ENCODE assay signal across 9 cellular contexts in the genomic region with DNA sequence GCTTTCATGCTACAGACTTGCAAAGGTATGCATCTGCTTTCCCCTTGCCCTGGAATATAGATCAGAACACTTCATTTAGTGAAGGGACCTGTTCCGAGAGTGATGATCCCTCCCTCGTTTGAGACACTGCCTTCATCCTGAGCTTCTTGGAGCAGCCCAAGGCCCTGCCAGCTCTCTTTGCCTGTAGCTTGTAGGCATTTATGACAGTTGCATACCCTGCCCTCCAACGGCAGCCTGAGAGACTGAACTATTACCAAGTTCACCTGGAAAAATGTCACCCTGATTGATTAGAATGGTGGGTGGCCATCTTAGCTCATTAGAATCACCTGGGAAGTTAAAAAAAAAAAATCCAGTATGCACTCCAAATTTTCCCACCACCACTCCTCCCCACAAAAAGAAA. TPM values are rescaled to one million over a fixed set of nuclear protein-coding genes. Genes with fewer than 3 reads are reported as not detected.
DNase-seq lines count a peak whose midpoint lies in the region; ATAC-seq and TF ChIP-seq lines count a peak whose summit lies in the region.
"Had no signal": no experiment of that assay in that cellular context is flagged by ENCODE, and none has a peak within 500 bp of the region (broad histone marks: within the 10 kb centered on the region; RNA-seq: fewer than 3 reads in every experiment).

No MANE protein-coding gene starts in this region.

- H3K36me3 ChIP-seq in hepatocyte (replicated peaks; ENCODE audit: insufficient read depth, low read depth): no peaks in the 10 kb centered on the region

- H3K9me2 ChIP-seq in hepatocyte (replicated peaks; ENCODE audit: insufficient read depth): no peaks in the 10 kb centered on the region

- H2AFZ ChIP-seq in hepatocyte: no peak overlapping the region

- H3K27me3 ChIP-seq in hepatocyte: peaks cover 5% of the 10 kb centered on the region

- no peaks in the 10 kb centered on the region for H4K20me1 ChIP-seq in hepatocyte (ENCODE audit: insufficient read depth, poor library complexity, severe bottlenecking)

- H3K27ac ChIP-seq in hepatocyte: peak overlapping the region; percentile 58

- H3K9me3 ChIP-seq in hepatocyte (ENCODE audit: low read depth): no peaks in the 10 kb centered on the region

- peaks cover 16% of the 10 kb centered on the region for H3K4me1 Mint-ChIP-seq in WTC11
- H3K4me1 Mint-ChIP-seq in stimulated activated memory B cell treated with anti-CD40 and anti-IgM and Interleukin-4, amounts not matched to agents 10 μg/mL and 1 μg/mL and 100 μg/mL, for 72 hours: peaks cover 22% of the 10 kb centered on the region

- H3K4me1 ChIP-seq in hepatocyte (ENCODE audit: insufficient read depth): peaks cover 11% of the 10 kb centered on the region

- no peaks in the 10 kb centered on the region for H3K9me3 Mint-ChIP-seq in WTC11
- no peaks in the 10 kb centered on the region for H3K9me3 Mint-ChIP-seq in stimulated activated memory B cell treated with anti-CD40 and anti-IgM and Interleukin-4, amounts not matched to agents 10 μg/mL and 1 μg/mL and 100 μg/mL, for 72 hours

- no peak overlapping the region for H3K4me3 ChIP-seq in hepatocyte

- H3K27ac Mint-ChIP-seq in WTC11: no peak overlapping the region
- no peak overlapping the region for H3K27ac Mint-ChIP-seq in stimulated activated memory B cell treated with anti-CD40 and anti-IgM and Interleukin-4, amounts not matched to agents 10 μg/mL and 1 μg/mL and 100 μg/mL, for 72 hours

- peak overlapping the region; percentile 99 for H3K4me2 ChIP-seq in hepatocyte

- no peaks in the 10 kb centered on the region for H3K79me2 ChIP-seq in hepatocyte

- WGBS in hepatocyte (ENCODE audit: low lambda C conversion rate, missing lambda C conversion rate): 53% methylated on average over 3 of the region's 3 CpGs

- peak; percentile 31 for DNase-seq in NCI-H2171 treated with DMSO at 0.1 percent for 48 hours (lab: John Stamatoyannopoulos, UW)
- DNase-seq in NCI-H2171 (lab: John Stamatoyannopoulos, UW): no peak
- no peak for DNase-seq in WTC11 (ENCODE audit: low spot score)
- DNase-seq in hepatocyte (ENCODE audit: low spot score): no peak
- DNase-seq in ureter (ENCODE audit: low spot score): no peak
- DNase-seq in HK-2 (ENCODE audit: unreplicated experiment): no peak
- DNase-seq: activated CD4-positive, alpha-beta T cell treated with anti-CD3 and anti-CD28 coated beads for 1 hour had no signal

- no peaks in the 10 kb centered on the region for H3K36me3 Mint-ChIP-seq in WTC11
- peaks cover 6% of the 10 kb centered on the region for H3K36me3 Mint-ChIP-seq in stimulated activated memory B cell treated with anti-CD40 and anti-IgM and Interleukin-4, amounts not matched to agents 10 μg/mL and 1 μg/mL and 100 μg/mL, for 72 hours

- TF ChIP-seq CTCF in WTC11 (IDR thresholded peaks at IDR 0.05) (no peak), hepatocyte (IDR thresholded peaks at IDR 0.05; ENCODE audit: poor library complexity) (no peak)

- peak overlapping the region; percentile 91 for H3K4me3 Mint-ChIP-seq in WTC11
- peak overlapping the region; percentile 99 for H3K4me3 Mint-ChIP-seq in stimulated activated memory B cell treated with anti-CD40 and anti-IgM and Interleukin-4, amounts not matched to agents 10 μg/mL and 1 μg/mL and 100 μg/mL, for 72 hours

- POLR2A ChIA-PET in WTC11 (lab: Charles Lee): interaction anchor here (1.5 kb wide), 1 partner anchor 22 kb away, joined by 3 read pairs; no protein-coding TSS in a partner anchor

- CTCF ChIA-PET in WTC11 (lab: Charles Lee): interaction anchor here (0.7 to 2.5 kb wide), 8 partner anchors 22 to 243 kb away, joined by 3 to 13 read pairs (median 7); no protein-coding TSS in a partner anchor

- ATAC-seq in WTC11: no peak
- no peak for ATAC-seq in stimulated activated memory B cell treated with anti-CD40 and anti-IgM and Interleukin-4, amounts not matched to agents 10 μg/mL and 1 μg/mL and 100 μg/mL, for 72 hours
- no peak for ATAC-seq in HG03095 (IDR thresholded peaks at IDR 0.05; ENCODE audit: unreplicated experiment)

- H3K27me3 Mint-ChIP-seq in WTC11 (ENCODE audit: low read depth): peaks cover 64% of the 10 kb centered on the region
- H3K27me3 Mint-ChIP-seq in stimulated activated memory B cell treated with anti-CD40 and anti-IgM and Interleukin-4, amounts not matched to agents 10 μg/mL and 1 μg/mL and 100 μg/mL, for 72 hours: no peaks in the 10 kb centered on the region

TF ChIP-seq in WTC11, 78 proteins besides CTCF, POLR2A, EP300 and RAD21:
- TF ChIP-seq ZNF396 (CRISPR knock-in tag; IDR thresholded peaks at IDR 0.05; ENCODE audit: borderline replicate concordance): no peak
- TF ChIP-seq, protein P1, sequence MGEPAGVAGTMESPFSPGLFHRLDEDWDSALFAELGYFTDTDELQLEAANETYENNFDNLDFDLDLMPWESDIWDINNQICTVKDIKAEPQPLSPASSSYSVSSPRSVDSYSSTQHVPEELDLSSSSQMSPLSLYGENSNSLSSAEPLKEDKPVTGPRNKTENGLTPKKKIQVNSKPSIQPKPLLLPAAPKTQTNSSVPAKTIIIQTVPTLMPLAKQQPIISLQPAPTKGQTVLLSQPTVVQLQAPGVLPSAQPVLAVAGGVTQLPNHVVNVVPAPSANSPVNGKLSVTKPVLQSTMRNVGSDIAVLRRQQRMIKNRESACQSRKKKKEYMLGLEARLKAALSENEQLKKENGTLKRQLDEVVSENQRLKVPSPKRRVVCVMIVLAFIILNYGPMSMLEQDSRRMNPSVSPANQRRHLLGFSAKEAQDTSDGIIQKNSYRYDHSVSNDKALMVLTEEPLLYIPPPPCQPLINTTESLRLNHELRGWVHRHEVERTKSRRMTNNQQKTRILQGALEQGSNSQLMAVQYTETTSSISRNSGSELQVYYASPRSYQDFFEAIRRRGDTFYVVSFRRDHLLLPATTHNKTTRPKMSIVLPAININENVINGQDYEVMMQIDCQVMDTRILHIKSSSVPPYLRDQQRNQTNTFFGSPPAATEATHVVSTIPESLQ (CRISPR knock-in tag; IDR thresholded peaks at IDR 0.05): no peak
- no peak for TF ChIP-seq GABPB1 (CRISPR knock-in tag; IDR thresholded peaks at IDR 0.05)
- no peak for TF ChIP-seq ZBTB21 (CRISPR knock-in tag; IDR thresholded peaks at IDR 0.05; ENCODE audit: borderline replicate concordance)
- TF ChIP-seq FOXJ3 (CRISPR knock-in tag; IDR thresholded peaks at IDR 0.05; ENCODE audit: borderline replicate concordance): no peak

RNA-seq across cellular contexts. Expression of a gene that starts 1.5 kb away (rescaled TPM):
- 35.6 to 41.2 TPM (median 38.8 TPM) in 3 replicates for total RNA-seq in WTC11 (2021)
- 15.4 and 22.7 TPM in 2 replicates for total RNA-seq in hepatocyte
- polyA plus RNA-seq in hepatocyte: 4.6 and 12.6 TPM in 2 replicates
- 67.1 TPM for total RNA-seq in ureter

RNA-seq across cellular contexts. Expression of a gene that starts 54.9 kb away (rescaled TPM):
- 43.0 to 52.3 TPM (median 44.8 TPM) in 3 replicates for total RNA-seq in WTC11 (2021)
- 27.6 and 30.9 TPM in 2 replicates for total RNA-seq in hepatocyte
- 3.7 and 5.4 TPM in 2 replicates for polyA plus RNA-seq in hepatocyte
- total RNA-seq in ureter: 43.7 TPM
